Comparison of ENCODE assay signal across 8 cellular contexts in genomic region chr10:4514445-4515108, GRCh38.
DNase-seq lines count a peak whose midpoint lies in the region; ATAC-seq and TF ChIP-seq lines count a peak whose summit lies in the region.

No MANE protein-coding gene starts in this region.

- no peak overlapping the region for H3K4me3 ChIP-seq in muscle layer of duodenum (ENCODE audit: low read depth in 1 of 2, low read length in 2 of 2)

- H3K27me3 ChIP-seq in muscle layer of duodenum (ENCODE audit: low read depth, low read length) (no peaks in the 10 kb centered on the region), foreskin keratinocyte (no peaks in the 10 kb centered on the region)

- peak overlapping the region; percentile 53 for H3K27ac ChIP-seq in muscle layer of duodenum (ENCODE audit: low read length)
- H3K27ac ChIP-seq in foreskin keratinocyte: no peak overlapping the region

- H3K36me3 Mint-ChIP-seq in activated CD4-positive, alpha-beta memory T cell treated with anti-CD3 and anti-CD28 coated beads for 36 hours: no peaks in the 10 kb centered on the region

- TF ChIP-seq CTCF in foreskin keratinocyte (conservative IDR thresholded peaks at IDR 0.05): no peak

- peaks cover 11% of the 10 kb centered on the region for H3K4me1 Mint-ChIP-seq in activated CD4-positive, alpha-beta memory T cell treated with anti-CD3 and anti-CD28 coated beads for 36 hours (ENCODE audit: low read depth)

- peak; percentile 83 for ATAC-seq in GM18498 (IDR thresholded peaks at IDR 0.05; ENCODE audit: unreplicated experiment)
- ATAC-seq in HG02759 (IDR thresholded peaks at IDR 0.05; ENCODE audit: unreplicated experiment): peak; percentile 85
- no peak for ATAC-seq in foreskin keratinocyte

- H3K4me3 Mint-ChIP-seq in activated CD4-positive, alpha-beta memory T cell treated with anti-CD3 and anti-CD28 coated beads for 36 hours: no peak overlapping the region

- POLR2A ChIA-PET in activated CD4-positive, alpha-beta memory T cell treated with anti-CD3 and anti-CD28 coated beads for 36 hours (lab: Charles Lee): no interaction called here

- H3K9me3 ChIP-seq in muscle layer of duodenum (ENCODE audit: control insufficient read depth in 1 of 2, low read length in 2 of 2): no peaks in the 10 kb centered on the region

- no peak overlapping the region for H3K27ac Mint-ChIP-seq in activated CD4-positive, alpha-beta memory T cell treated with anti-CD3 and anti-CD28 coated beads for 36 hours

- H3K4me1 ChIP-seq in muscle layer of duodenum (ENCODE audit: control insufficient read depth in 1 of 2, insufficient read depth in 2 of 2, low read length in 2 of 2): no peaks in the 10 kb centered on the region
- peaks cover 5% of the 10 kb centered on the region for H3K4me1 ChIP-seq in foreskin keratinocyte

- intact Hi-C loops in activated CD4-positive, alpha-beta memory T cell treated with anti-CD3 and anti-CD28 coated beads for 36 hours (cut with micrococcal nuclease): loop anchor here (10.0 kb wide), 1 partner anchor 140 kb away; no protein-coding TSS in a partner anchor

- no peaks in the 10 kb centered on the region for H3K36me3 ChIP-seq in muscle layer of duodenum (ENCODE audit: control insufficient read depth in 1 of 2, insufficient read depth in 2 of 2, low read length in 2 of 2)

- peaks cover 9% of the 10 kb centered on the region for H3K27me3 Mint-ChIP-seq in activated CD4-positive, alpha-beta memory T cell treated with anti-CD3 and anti-CD28 coated beads for 36 hours

- CTCF ChIA-PET in activated CD4-positive, alpha-beta memory T cell treated with anti-CD3 and anti-CD28 coated beads for 36 hours (lab: Charles Lee): interaction anchor here (1.2 kb wide), 2 partner anchors 11 to 142 kb away, joined by 3 to 4 read pairs; no protein-coding TSS in a partner anchor

- peak; percentile 42 for DNase-seq in activated CD4-positive, alpha-beta memory T cell treated with anti-CD3 and anti-CD28 coated beads for 36 hours
- DNase-seq in stimulated activated CD4-positive, alpha-beta T cell treated with anti-CD3 and anti-CD28 coated beads, Interleukin-4, amount 100 ng/mL, for 24 hours: no peak
- DNase-seq in T-helper 9 cell (no peak), kidney glomerular epithelial cell (lab: John Stamatoyannopoulos, UW) (no peak), foreskin keratinocyte (no peak)

- no peaks in the 10 kb centered on the region for H3K9me3 Mint-ChIP-seq in activated CD4-positive, alpha-beta memory T cell treated with anti-CD3 and anti-CD28 coated beads for 36 hours
